ENCODE assay signal across 10 cellular contexts in the genomic region with DNA sequence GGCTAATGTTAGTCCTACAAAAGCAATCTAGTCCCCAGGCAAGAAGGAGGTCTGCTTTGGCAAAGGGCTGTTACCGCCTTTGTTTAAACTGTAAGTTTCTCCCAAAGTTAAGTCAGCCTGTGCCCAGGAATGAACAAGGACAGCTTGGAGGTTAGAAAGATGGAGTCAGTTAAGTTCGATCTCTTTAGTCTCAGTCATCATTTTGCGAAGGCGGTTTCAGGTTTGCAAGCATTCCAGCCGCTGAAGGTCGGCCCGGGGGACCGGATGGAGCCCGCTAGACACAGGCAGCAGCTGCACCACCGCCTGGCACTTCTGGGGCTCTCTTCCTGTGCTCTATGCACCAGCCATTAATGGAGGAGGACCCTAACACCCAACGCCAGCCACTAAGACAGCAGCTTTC.
DNase-seq lines count a peak whose midpoint lies in the region; ATAC-seq and TF ChIP-seq lines count a peak whose summit lies in the region.
"Had no signal": no experiment of that assay in that cellular context is flagged by ENCODE, and none has a peak within 500 bp of the region (broad histone marks: within the 10 kb centered on the region; RNA-seq: fewer than 3 reads in every experiment).

No MANE protein-coding gene starts in this region.

- POLR2A ChIA-PET in activated CD4-positive, alpha-beta memory T cell treated with anti-CD3 and anti-CD28 coated beads for 36 hours (lab: Charles Lee), result interaction anchor here (1.1 to 2.3 kb wide), 5 partner anchors 9 to 92 kb away, joined by 3 to 10 read pairs (median 6); partner anchors contain the start of gene STK24

- no peak overlapping the region for H2AFZ ChIP-seq in hepatocyte

- intact Hi-C loops in activated CD4-positive, alpha-beta memory T cell treated with anti-CD3 and anti-CD28 coated beads for 36 hours (cut with micrococcal nuclease), result loop anchor here (1.0 kb wide), 2 partner anchors 19 to 24 kb away; no protein-coding TSS in a partner anchor

- no peak for ATAC-seq in GM18858 (IDR thresholded peaks at IDR 0.05; ENCODE audit: unreplicated experiment)

- no peaks in the 10 kb centered on the region for H3K9me2 ChIP-seq in hepatocyte (replicated peaks; ENCODE audit: insufficient read depth)

- H4K20me1 ChIP-seq in hepatocyte (ENCODE audit: insufficient read depth, poor library complexity, severe bottlenecking), result peaks cover 32% of the 10 kb centered on the region

- H3K36me3 Mint-ChIP-seq in HFFc6 (ENCODE audit: low read depth), result 0 out of 2 replicates have a peak, but pooled peaks cover 4% of the 10 kb centered on the region
- H3K36me3 Mint-ChIP-seq in activated CD4-positive, alpha-beta memory T cell treated with anti-CD3 and anti-CD28 coated beads for 36 hours, result peaks cover 10% of the 10 kb centered on the region

- peak overlapping the region; percentile 74; the same call in 1 of the 2 replicates for H3K4me3 Mint-ChIP-seq in HFFc6
- H3K4me3 Mint-ChIP-seq in activated CD4-positive, alpha-beta memory T cell treated with anti-CD3 and anti-CD28 coated beads for 36 hours, result no peak overlapping the region

- peaks cover 88% of the 10 kb centered on the region for H3K4me1 Mint-ChIP-seq in HFFc6 (ENCODE audit: low read depth)
- peaks cover 98% of the 10 kb centered on the region for H3K4me1 Mint-ChIP-seq in activated CD4-positive, alpha-beta memory T cell treated with anti-CD3 and anti-CD28 coated beads for 36 hours (ENCODE audit: low read depth)

- no peaks in the 10 kb centered on the region for H3K36me3 ChIP-seq in hepatocyte (replicated peaks; ENCODE audit: insufficient read depth, low read depth)
- H3K36me3 ChIP-seq in skeletal muscle satellite cell (ENCODE audit: insufficient read depth, low read length), result peaks cover 4% of the 10 kb centered on the region

- H3K27me3 Mint-ChIP-seq in HFFc6 (ENCODE audit: insufficient read depth), result peaks cover 5% of the 10 kb centered on the region
- H3K27me3 Mint-ChIP-seq in activated CD4-positive, alpha-beta memory T cell treated with anti-CD3 and anti-CD28 coated beads for 36 hours, result no peaks in the 10 kb centered on the region

- peak overlapping the region; percentile 97 for H3K27ac ChIP-seq in hepatocyte

- H3K4me2 ChIP-seq in hepatocyte (peak overlapping the region; percentile 66), skeletal muscle satellite cell (ENCODE audit: low read length) (peak overlapping the region; percentile 78)

- peak overlapping the region; percentile 26 for H3K9ac ChIP-seq in skeletal muscle satellite cell (ENCODE audit: low read depth, low read length)

- H3K27me3 ChIP-seq in hepatocyte, result no peaks in the 10 kb centered on the region
- no peaks in the 10 kb centered on the region for H3K27me3 ChIP-seq in skeletal muscle satellite cell (ENCODE audit: control insufficient read depth, insufficient read depth, low read length)

- H3K9me3 Mint-ChIP-seq in HFFc6, result no peaks in the 10 kb centered on the region
- H3K9me3 Mint-ChIP-seq in activated CD4-positive, alpha-beta memory T cell treated with anti-CD3 and anti-CD28 coated beads for 36 hours, result no peaks in the 10 kb centered on the region

- H3K4me1 ChIP-seq in hepatocyte (ENCODE audit: insufficient read depth) (peaks cover 48% of the 10 kb centered on the region), skeletal muscle satellite cell (ENCODE audit: control insufficient read depth, insufficient read depth, low read length) (peaks cover 76% of the 10 kb centered on the region)

- H3K27ac Mint-ChIP-seq in HFFc6, result peak overlapping the region; percentile 91
- H3K27ac Mint-ChIP-seq in activated CD4-positive, alpha-beta memory T cell treated with anti-CD3 and anti-CD28 coated beads for 36 hours, result peak overlapping the region; percentile 83

- H3K9me3 ChIP-seq in hepatocyte (ENCODE audit: low read depth) (no peaks in the 10 kb centered on the region), skeletal muscle satellite cell (replicated peaks; ENCODE audit: low read length) (no peaks in the 10 kb centered on the region)

- peaks cover 81% of the 10 kb centered on the region for H3K79me2 ChIP-seq in hepatocyte

- DNase-seq in HFFc6 (no peak), hepatocyte (ENCODE audit: low spot score) (no peak), SHP77 treated with DMSO at 0.1 percent for 48 hours (lab: John Stamatoyannopoulos, UW) (no peak), NCI-H524 treated with DMSO at 0.1 percent for 48 hours (lab: John Stamatoyannopoulos, UW) (no peak), GM19238 (ENCODE audit: insufficient read length, low spot score) (no peak)
- DNase-seq in activated CD4-positive, alpha-beta memory T cell treated with anti-CD3 and anti-CD28 coated beads for 36 hours, result no peak
- DNase-seq: foreskin melanocyte, NCI-H187 treated with DMSO at 0.1 percent for 48 hours had no signal

- CTCF ChIA-PET in activated CD4-positive, alpha-beta memory T cell treated with anti-CD3 and anti-CD28 coated beads for 36 hours (lab: Charles Lee), result interaction anchor here (1.0 to 6.3 kb wide), 5 partner anchors 11 to 168 kb away, joined by 3 to 41 read pairs (median 3); no protein-coding TSS in a partner anchor

- 86% methylated on average over 11 of the region's 11 CpGs for WGBS in hepatocyte (ENCODE audit: low lambda C conversion rate, missing lambda C conversion rate)

- TF ChIP-seq CTCF in HFFc6 (IDR thresholded peaks at IDR 0.05) (no peak), hepatocyte (IDR thresholded peaks at IDR 0.05; ENCODE audit: poor library complexity) (no peak)

- H3K4me3 ChIP-seq in hepatocyte (no peak overlapping the region), skeletal muscle satellite cell (ENCODE audit: low read length) (no peak overlapping the region)
